ENCODE assay signal across 23 cellular contexts in genomic region chr4:52246834-52247233, GRCh38.
"Had no signal": no experiment of that assay in that cellular context is flagged by ENCODE, and none has a peak within 500 bp of the region (broad histone marks: within the 10 kb centered on the region; RNA-seq: fewer than 3 reads in every experiment).

No MANE protein-coding gene starts in this region.

- ATAC-seq: mucosa of descending colon; natural killer cell treated with Interleukin-12 subunit alpha and Interleukin-12 subunit beta and Interleukin-15 and Interleukin-18, amount 100 ng/mL, for 72 hours; right lobe of liver; stimulated activated naive B cell treated with anti-CD40 and anti-IgM and Interleukin-4, amounts not matched to agents 10 μg/mL and 1 μg/mL and 100 μg/mL, for 72 hours had no signal

- H3K4me3 Mint-ChIP-seq: mesothelial cell of epicardium; naive B cell; natural killer cell treated with Interleukin-12 subunit alpha and Interleukin-12 subunit beta and Interleukin-15 and Interleukin-18, amount 100 ng/mL, for 72 hours; stimulated activated naive B cell treated with anti-CD40 and anti-IgM and Interleukin-4, amounts not matched to agents 10 μg/mL and 1 μg/mL and 100 μg/mL, for 72 hours; stimulated activated naive CD8-positive, alpha-beta T cell treated with anti-CD3 and anti-CD28 coated beads, Interleukin-15, Interleukin-2, amounts not matched to agents 100 ng/mL and 50 ng/mL, for 24 hours had no signal

- H3K27me3 Mint-ChIP-seq: naive B cell; natural killer cell treated with Interleukin-12 subunit alpha and Interleukin-12 subunit beta and Interleukin-15 and Interleukin-18, amount 100 ng/mL, for 72 hours; stimulated activated naive B cell treated with anti-CD40 and anti-IgM and Interleukin-4, amounts not matched to agents 10 μg/mL and 1 μg/mL and 100 μg/mL, for 72 hours; stimulated activated naive CD8-positive, alpha-beta T cell treated with anti-CD3 and anti-CD28 coated beads, Interleukin-15, Interleukin-2, amounts not matched to agents 100 ng/mL and 50 ng/mL, for 24 hours had no signal

- H3K4me1 ChIP-seq: right lobe of liver, upper lobe of left lung had no signal

- H3K27me3 ChIP-seq: esophagus squamous epithelium, ovary, right lobe of liver, tibial nerve, upper lobe of left lung had no signal

- H3K9me3 ChIP-seq: mucosa of descending colon, ovary, right lobe of liver, thoracic aorta had no signal

- H3K27ac ChIP-seq: coronary artery, esophagus squamous epithelium, ovary, right lobe of liver, thoracic aorta, tibial nerve, upper lobe of left lung had no signal

- H3K4me1 Mint-ChIP-seq: naive B cell; stimulated activated naive B cell treated with anti-CD40 and anti-IgM and Interleukin-4, amounts not matched to agents 10 μg/mL and 1 μg/mL and 100 μg/mL, for 72 hours had no signal

- H3K27ac Mint-ChIP-seq: mesothelial cell of epicardium; naive B cell; natural killer cell treated with Interleukin-12 subunit alpha and Interleukin-12 subunit beta and Interleukin-15 and Interleukin-18, amount 100 ng/mL, for 72 hours; stimulated activated naive B cell treated with anti-CD40 and anti-IgM and Interleukin-4, amounts not matched to agents 10 μg/mL and 1 μg/mL and 100 μg/mL, for 72 hours; stimulated activated naive CD8-positive, alpha-beta T cell treated with anti-CD3 and anti-CD28 coated beads, Interleukin-15, Interleukin-2, amounts not matched to agents 100 ng/mL and 50 ng/mL, for 24 hours had no signal

- DNase-seq: dermis blood vessel endothelial cell; effector memory CD4-positive, alpha-beta T cell; erythroblast; esophagus squamous epithelium; hypothalamus; mesenchymal stem cell; mucosa of descending colon; naive B cell; occipital lobe; ovary; retina; right lobe of liver; small intestine; stimulated activated CD4-positive, alpha-beta T cell treated with anti-CD3 and anti-CD28 coated beads, Interleukin-15, amount 100 ng/mL, for 24 hours; stimulated activated CD4-positive, alpha-beta T cell treated with anti-CD3 and anti-CD28 coated beads, Interleukin-2, amount 100 ng/mL, for 48 hours; stimulated activated naive B cell treated with anti-CD40 and anti-IgM and Interleukin-4, amounts not matched to agents 10 μg/mL and 1 μg/mL and 100 μg/mL, for 72 hours; upper lobe of left lung had no signal

- H3K36me3 ChIP-seq: esophagus squamous epithelium, ovary, right lobe of liver, thoracic aorta, tibial nerve, upper lobe of left lung had no signal

- H3K36me3 Mint-ChIP-seq: naive B cell; natural killer cell treated with Interleukin-12 subunit alpha and Interleukin-12 subunit beta and Interleukin-15 and Interleukin-18, amount 100 ng/mL, for 72 hours; stimulated activated naive B cell treated with anti-CD40 and anti-IgM and Interleukin-4, amounts not matched to agents 10 μg/mL and 1 μg/mL and 100 μg/mL, for 72 hours had no signal

- H3K4me3 ChIP-seq: coronary artery, esophagus squamous epithelium, mucosa of descending colon, ovary, right lobe of liver, thoracic aorta, tibial nerve, upper lobe of left lung had no signal
